16 cellular contexts compared by ENCODE assay signal in the genomic region with DNA sequence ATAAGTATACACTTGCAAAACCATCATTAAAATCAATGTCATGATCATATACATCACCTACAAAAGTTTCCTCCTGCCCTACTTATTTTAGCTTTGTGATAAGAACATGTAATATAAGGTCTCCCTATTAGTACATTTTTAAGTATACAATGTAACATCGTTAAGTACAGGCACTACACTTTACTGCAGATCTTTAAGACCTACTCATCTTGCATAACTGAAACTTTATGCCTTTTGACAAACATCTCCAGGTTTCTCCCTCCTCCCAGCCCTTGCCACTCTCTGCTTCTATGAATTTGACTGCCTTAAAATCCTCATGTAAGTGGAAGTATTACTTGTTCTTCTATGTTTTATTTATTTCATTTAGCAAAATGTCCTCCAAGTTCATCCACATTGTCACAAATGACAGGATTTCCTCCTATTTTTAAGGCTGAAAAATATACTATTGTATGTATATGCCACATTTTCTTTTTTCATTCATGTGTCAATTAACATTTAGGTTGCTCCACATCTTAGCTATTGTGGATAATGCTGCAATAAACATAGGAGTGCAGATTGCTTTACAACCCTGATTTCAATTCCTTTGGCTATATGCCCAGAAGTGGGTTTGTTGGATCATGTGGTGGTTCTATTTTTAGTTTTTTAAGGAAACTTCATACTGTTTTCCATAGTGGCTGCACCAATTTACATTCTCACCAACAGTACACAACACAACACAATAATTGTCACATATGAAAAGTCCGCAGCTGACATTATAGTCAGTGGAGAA.
DNase-seq lines count a peak whose midpoint lies in the region; ATAC-seq, FAIRE-seq and TF ChIP-seq lines count a peak whose summit lies in the region.
"Had no signal": no experiment of that assay in that cellular context is flagged by ENCODE, and none has a peak within 500 bp of the region (broad histone marks: within the 10 kb centered on the region; RNA-seq: fewer than 3 reads in every experiment).

No MANE protein-coding gene starts in this region.

- DNase-seq in DMS79 treated with DMSO at 0.1 percent for 48 hours (lab: John Stamatoyannopoulos, UW) = peak; percentile 77
- peak; percentile 17 for DNase-seq in NCI-H2227 treated with DMSO at 0.1 percent for 48 hours (lab: John Stamatoyannopoulos, UW)
- DNase-seq in left kidney (ENCODE audit: low read depth, low spot score) = peak; percentile 51
- no peak for DNase-seq in NCI-H82 treated with DMSO at 0.1 percent for 48 hours (lab: John Stamatoyannopoulos, UW; ENCODE audit: unreplicated experiment)
- no peak for DNase-seq in CD4-positive, alpha-beta T cell
- DNase-seq: activated CD4-positive, alpha-beta T cell treated with anti-CD3 and anti-CD28 coated beads for 48 hours; activated naive CD8-positive, alpha-beta T cell treated with anti-CD3 and anti-CD28 coated beads, Interleukin-2, amount 50 U/mL, for 24 hours; activated T-cell treated with anti-CD3 and anti-CD28 coated beads, Interleukin-2, amount 50 U/mL, for 4 hours; DND-41; NCI-H524; stimulated activated CD4-positive, alpha-beta T cell treated with anti-CD3 and anti-CD28 coated beads, Interleukin-2, amount 100 ng/mL, for 48 hours had no signal

- no peaks in the 10 kb centered on the region for H3K27me3 ChIP-seq in CD4-positive, alpha-beta T cell (ENCODE audit: control insufficient read depth, insufficient read depth, low read length)

- POLR2A ChIA-PET in CD4-positive, alpha-beta T cell (lab: Charles Lee) = no interaction called here

- intact Hi-C loops in CD4-positive, alpha-beta T cell (cut with DNase I, micrococcal nuclease) = no loop called here

- no peak overlapping the region for H3K27ac ChIP-seq in CD4-positive, alpha-beta T cell (ENCODE audit: low read depth, low read length)

- no peak overlapping the region for H3K4me3 Mint-ChIP-seq in CD4-positive, alpha-beta T cell
- H3K4me3 Mint-ChIP-seq: activated naive CD8-positive, alpha-beta T cell treated with anti-CD3 and anti-CD28 coated beads, Interleukin-2, amount 50 U/mL, for 24 hours; activated T-cell treated with anti-CD3 and anti-CD28 coated beads, Interleukin-2, amount 50 U/mL, for 4 hours had no signal

- H3K27ac Mint-ChIP-seq in CD4-positive, alpha-beta T cell = no peak overlapping the region
- H3K27ac Mint-ChIP-seq: activated naive CD8-positive, alpha-beta T cell treated with anti-CD3 and anti-CD28 coated beads, Interleukin-2, amount 50 U/mL, for 24 hours had no signal

- TF ChIP-seq CTCF in CD4-positive, alpha-beta T cell (IDR thresholded peaks at IDR 0.05) = no peak

- no peaks in the 10 kb centered on the region for H3K27me3 Mint-ChIP-seq in CD4-positive, alpha-beta T cell
- H3K27me3 Mint-ChIP-seq: activated naive CD8-positive, alpha-beta T cell treated with anti-CD3 and anti-CD28 coated beads, Interleukin-2, amount 50 U/mL, for 24 hours had no signal

- ATAC-seq in HG03139 (IDR thresholded peaks at IDR 0.05; ENCODE audit: unreplicated experiment) = no peak
- ATAC-seq in activated CD4-positive, CD25-positive, alpha-beta regulatory T cell treated with anti-CD3 and anti-CD28 coated beads, Interleukin-2, amount 50 U/mL, for 24 hours = no peak
- no peak for ATAC-seq in CD4-positive, alpha-beta T cell (ENCODE audit: poor library complexity)
- ATAC-seq: activated naive CD8-positive, alpha-beta T cell treated with anti-CD3 and anti-CD28 coated beads, Interleukin-2, amount 50 U/mL, for 24 hours; activated T-cell treated with anti-CD3 and anti-CD28 coated beads, Interleukin-2, amount 50 U/mL, for 4 hours; HCT116 had no signal

- H3K9me3 ChIP-seq in CD4-positive, alpha-beta T cell (ENCODE audit: control insufficient read depth, low read length) = no peaks in the 10 kb centered on the region

- H3K36me3 Mint-ChIP-seq in CD4-positive, alpha-beta T cell (ENCODE audit: low read depth) = no peaks in the 10 kb centered on the region

- H3K9me3 Mint-ChIP-seq in CD4-positive, alpha-beta T cell = no peaks in the 10 kb centered on the region
- H3K9me3 Mint-ChIP-seq: activated naive CD8-positive, alpha-beta T cell treated with anti-CD3 and anti-CD28 coated beads, Interleukin-2, amount 50 U/mL, for 24 hours had no signal

- H3K4me1 Mint-ChIP-seq in CD4-positive, alpha-beta T cell (ENCODE audit: low read depth) = no peaks in the 10 kb centered on the region
- H3K4me1 Mint-ChIP-seq: activated naive CD8-positive, alpha-beta T cell treated with anti-CD3 and anti-CD28 coated beads, Interleukin-2, amount 50 U/mL, for 24 hours had no signal

- FAIRE-seq in colon (lab: Jason Lieb, UNC) = peak; percentile 68
- FAIRE-seq: keratinocyte had no signal

- CTCF ChIA-PET in CD4-positive, alpha-beta T cell (lab: Charles Lee) = no interaction called here

Comparison
In these comparisons a context has a peak if more than half of its experiments do, and no peak if none do; other contexts are left out.
1. DNase-seq: peak in DMS79 treated with DMSO at 0.1 percent for 48 hours (single experiment), NCI-H2227 treated with DMSO at 0.1 percent for 48 hours (single experiment) and left kidney (single experiment); none in NCI-H82 treated with DMSO at 0.1 percent for 48 hours (single experiment) and CD4-positive, alpha-beta T cell (0 of 10).